ENCODE assay signal across 13 cellular contexts in the genomic region with DNA sequence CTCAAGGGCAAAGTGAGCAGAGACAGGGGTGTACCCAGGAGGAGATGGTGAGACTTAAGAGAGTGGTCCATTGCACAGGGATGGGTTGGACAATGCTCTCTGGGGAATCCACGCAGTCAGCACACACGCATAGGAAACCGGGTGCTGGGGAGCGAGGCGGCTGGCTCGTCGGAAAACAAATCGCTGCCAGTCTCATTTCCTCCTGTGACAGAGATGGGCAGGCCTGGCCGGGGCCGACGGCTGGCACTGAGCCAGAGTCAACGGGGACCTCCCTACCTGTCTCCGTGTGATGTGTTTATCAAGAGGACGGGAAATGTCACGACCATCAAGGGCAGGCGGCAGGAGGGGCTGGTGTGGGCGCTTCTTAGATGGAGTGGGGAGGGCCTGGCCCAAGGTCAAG. TPM values are rescaled to one million over a fixed set of nuclear protein-coding genes. Genes with fewer than 3 reads are reported as not detected.
DNase-seq lines count a peak whose midpoint lies in the region; ATAC-seq, FAIRE-seq and TF ChIP-seq lines count a peak whose summit lies in the region.
"Had no signal": no experiment of that assay in that cellular context is flagged by ENCODE, and none has a peak within 500 bp of the region (broad histone marks: within the 10 kb centered on the region; RNA-seq: fewer than 3 reads in every experiment).

No MANE protein-coding gene starts in this region.

- H3K27me3 ChIP-seq in heart right ventricle: peaks cover 0 to 18% (median 11%) of the 10 kb centered on the region in 7 donors
- H3K27me3 ChIP-seq: suprapubic skin had no signal

- intact Hi-C loops in left colon (cut with DNase I, micrococcal nuclease) (no loop called here), heart right ventricle (cut with DNase I) (loop anchor here in 1 of 10 donors (2.0 kb wide), 1 partner anchor 29 kb away; no protein-coding TSS in a partner anchor)

- no peaks in the 10 kb centered on the region for H3K4me1 ChIP-seq in heart right ventricle

- no peak overlapping the region for H3K27ac ChIP-seq in heart right ventricle
- H3K27ac ChIP-seq: suprapubic skin had no signal

- no peaks in the 10 kb centered on the region for H3K36me3 ChIP-seq in heart right ventricle
- H3K36me3 ChIP-seq: suprapubic skin had no signal

- no peak for TF ChIP-seq CTCF in heart right ventricle (IDR thresholded peaks at IDR 0.05)

- H3K4me3 ChIP-seq in heart right ventricle: no peak overlapping the region
- H3K4me3 ChIP-seq: suprapubic skin had no signal

- FAIRE-seq in GM18507 (lab: Jason Lieb, UNC): peak; percentile 12
- FAIRE-seq: kidney had no signal

- peaks cover 0 to 6% (median 0%) of the 10 kb centered on the region in 11 donors for H3K9me3 ChIP-seq in heart right ventricle
- H3K9me3 ChIP-seq: suprapubic skin had no signal

- peak; percentile 75 for DNase-seq in COR-L47 (lab: John Stamatoyannopoulos, UW)
- no peak for DNase-seq in GM18507 (ENCODE audit: extremely low spot score, insufficient read length, low read depth)
- peak; percentile 43 for DNase-seq in NCI-H748 treated with DMSO at 0.1 percent for 48 hours (lab: John Stamatoyannopoulos, UW)
- DNase-seq in left colon: peak in 1 of 2 donors; percentile 16
- DNase-seq in stimulated activated naive CD4-positive, alpha-beta T cell treated with Interleukin-2 at 50 U/mL for 16 hours (lab: John Stamatoyannopoulos, UW): no peak
- no peak for DNase-seq in NCI-H1048 (lab: John Stamatoyannopoulos, UW)
- DNase-seq in heart right ventricle: no peak
- DNase-seq: activated T-cell treated with anti-CD3 and anti-CD28 coated beads, Interleukin-2, amount 50 U/mL, for 24 hours; kidney; NCI-H774; T-helper 2 cell had no signal

- WGBS in heart right ventricle, 2 donors: 14 to 15% methylated on average over 17 of the region's 17 CpGs

- ATAC-seq in left colon: peak; percentile 21
- ATAC-seq in HG03095 (IDR thresholded peaks at IDR 0.05; ENCODE audit: unreplicated experiment): no peak
- no peak for ATAC-seq in heart right ventricle

RNA-seq across cellular contexts. Expression of a gene that starts 27.3 kb away (rescaled TPM):
- total RNA-seq in left colon (10 to 100 TPM; 11.8 to 27.6 TPM), heart right ventricle (10 to 100 TPM; 25.5 to 74.7 (median 33.1) TPM)
- 10 to 100 TPM in 1 of 2 donors, 1 to 10 TPM in 1; 4.9 to 20.2 TPM for polyA plus RNA-seq in heart right ventricle

Comparison
In these comparisons a context has a peak if more than half of its experiments do, and no peak if none do; other contexts are left out.
1. DNase-seq: peak in COR-L47 (single experiment) and NCI-H748 treated with DMSO at 0.1 percent for 48 hours (single experiment); none in GM18507 (single experiment), stimulated activated naive CD4-positive, alpha-beta T cell treated with Interleukin-2 at 50 U/mL for 16 hours (single experiment), NCI-H1048 (single experiment) and heart right ventricle (0 of 2).